14 cellular contexts compared by ENCODE assay signal in the genomic region with DNA sequence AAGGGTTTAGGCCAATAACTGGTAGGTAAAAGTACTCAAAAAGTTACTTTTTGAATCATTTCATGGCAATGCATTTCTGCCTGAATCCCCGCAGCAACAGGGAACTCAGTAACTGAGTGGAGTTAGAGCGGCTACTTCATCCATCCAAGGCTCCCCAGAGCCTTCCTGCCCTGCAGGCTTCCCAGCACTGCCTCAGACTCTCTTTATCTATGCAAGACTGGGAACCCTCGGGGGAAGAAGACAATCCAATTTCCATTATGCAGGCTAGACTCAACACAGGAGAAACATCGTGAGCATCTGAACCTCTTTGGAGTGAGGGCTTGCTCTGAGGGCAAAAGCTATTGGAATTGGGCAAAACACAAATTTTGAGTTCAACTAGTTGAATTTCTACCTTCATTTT. TPM values are rescaled to one million over a fixed set of nuclear protein-coding genes. Genes with fewer than 3 reads are reported as not detected.
DNase-seq lines count a peak whose midpoint lies in the region; ATAC-seq and TF ChIP-seq lines count a peak whose summit lies in the region.
"Had no signal": no experiment of that assay in that cellular context is flagged by ENCODE, and none has a peak within 500 bp of the region (broad histone marks: within the 10 kb centered on the region; RNA-seq: fewer than 3 reads in every experiment).

No MANE protein-coding gene starts in this region.

- no peak overlapping the region for H3K4me3 Mint-ChIP-seq in WTC11
- no peak overlapping the region for H3K4me3 Mint-ChIP-seq in osteocyte (ENCODE audit: unreplicated experiment)
- no peak overlapping the region for H3K4me3 Mint-ChIP-seq in activated T-cell treated with anti-CD3 and anti-CD28 coated beads, Interleukin-2, amount 50 U/mL, for 24 hours
- H3K4me3 Mint-ChIP-seq: CD4-positive, alpha-beta memory T cell had no signal

- H3K9me3 Mint-ChIP-seq in WTC11 (peaks cover 4% of the 10 kb centered on the region; the same call in 1 of the 2 replicates), osteocyte (ENCODE audit: unreplicated experiment) (no peaks in the 10 kb centered on the region)
- no peaks in the 10 kb centered on the region for H3K9me3 Mint-ChIP-seq in activated T-cell treated with anti-CD3 and anti-CD28 coated beads, Interleukin-2, amount 50 U/mL, for 24 hours
- H3K9me3 Mint-ChIP-seq: CD4-positive, alpha-beta memory T cell had no signal

- H3K27me3 Mint-ChIP-seq in WTC11 (ENCODE audit: low read depth) (no peaks in the 10 kb centered on the region), osteocyte (ENCODE audit: unreplicated experiment) (peaks cover 18% of the 10 kb centered on the region)
- H3K27me3 Mint-ChIP-seq in activated T-cell treated with anti-CD3 and anti-CD28 coated beads, Interleukin-2, amount 50 U/mL, for 24 hours: no peaks in the 10 kb centered on the region

- CTCF ChIA-PET in WTC11 (lab: Charles Lee): interaction anchor here (0.8 to 1.7 kb wide), 3 partner anchors 14 to 259 kb away, joined by 3 read pairs; no protein-coding TSS in a partner anchor

- peak; percentile 36; the same call in 1 of the 2 replicates for ATAC-seq in WTC11
- ATAC-seq: A549 had no signal

- H3K4me1 Mint-ChIP-seq in WTC11: peaks cover 11% of the 10 kb centered on the region
- no peaks in the 10 kb centered on the region for H3K4me1 Mint-ChIP-seq in osteocyte (ENCODE audit: unreplicated experiment)
- H3K4me1 Mint-ChIP-seq in activated T-cell treated with anti-CD3 and anti-CD28 coated beads, Interleukin-2, amount 50 U/mL, for 24 hours (ENCODE audit: low read depth): no peaks in the 10 kb centered on the region
- H3K4me1 Mint-ChIP-seq: CD4-positive, alpha-beta memory T cell had no signal

- POLR2A ChIA-PET in WTC11 (lab: Charles Lee): no interaction called here

- H3K27ac Mint-ChIP-seq in WTC11: no peak overlapping the region
- H3K27ac Mint-ChIP-seq in osteocyte (ENCODE audit: unreplicated experiment): no peak overlapping the region
- H3K27ac Mint-ChIP-seq in activated T-cell treated with anti-CD3 and anti-CD28 coated beads, Interleukin-2, amount 50 U/mL, for 24 hours: no peak overlapping the region
- H3K27ac Mint-ChIP-seq: CD4-positive, alpha-beta memory T cell had no signal

- H3K36me3 Mint-ChIP-seq in WTC11 (no peaks in the 10 kb centered on the region), osteocyte (ENCODE audit: unreplicated experiment) (no peaks in the 10 kb centered on the region)
- no peaks in the 10 kb centered on the region for H3K36me3 Mint-ChIP-seq in activated T-cell treated with anti-CD3 and anti-CD28 coated beads, Interleukin-2, amount 50 U/mL, for 24 hours (ENCODE audit: low read depth)
- H3K36me3 Mint-ChIP-seq: CD4-positive, alpha-beta memory T cell had no signal

- no peak for TF ChIP-seq CTCF in WTC11 (IDR thresholded peaks at IDR 0.05)
- no peak for TF ChIP-seq CTCF in osteocyte (IDR thresholded peaks at IDR 0.05)

- DNase-seq in NCI-H82 (lab: John Stamatoyannopoulos, UW) (peak; percentile 10), NCI-H82 treated with DMSO at 0.1 percent for 48 hours (lab: John Stamatoyannopoulos, UW; ENCODE audit: unreplicated experiment) (no peak), WTC11 (ENCODE audit: low spot score) (no peak), osteocyte (ENCODE audit: extremely low spot score, unreplicated experiment) (peak; percentile 6), UCSD-AML1 (lab: John Stamatoyannopoulos, UW; ENCODE audit: unreplicated experiment) (no peak), NCI-H2196 treated with DMSO at 0.1 percent for 48 hours (lab: John Stamatoyannopoulos, UW; ENCODE audit: unreplicated experiment) (no peak)
- no peak for DNase-seq in activated T-cell treated with anti-CD3 and anti-CD28 coated beads, Interleukin-2, amount 50 U/mL, for 24 hours
- DNase-seq: AML-193; CD4-positive, alpha-beta memory T cell; DMS153; DMS79; GF-D8 had no signal

TF ChIP-seq in WTC11, 78 proteins besides CTCF, POLR2A, EP300 and RAD21:
- TF ChIP-seq ELF4 (CRISPR knock-in tag; IDR thresholded peaks at IDR 0.05; ENCODE audit: low read depth): no peak
- TF ChIP-seq, protein P1, sequence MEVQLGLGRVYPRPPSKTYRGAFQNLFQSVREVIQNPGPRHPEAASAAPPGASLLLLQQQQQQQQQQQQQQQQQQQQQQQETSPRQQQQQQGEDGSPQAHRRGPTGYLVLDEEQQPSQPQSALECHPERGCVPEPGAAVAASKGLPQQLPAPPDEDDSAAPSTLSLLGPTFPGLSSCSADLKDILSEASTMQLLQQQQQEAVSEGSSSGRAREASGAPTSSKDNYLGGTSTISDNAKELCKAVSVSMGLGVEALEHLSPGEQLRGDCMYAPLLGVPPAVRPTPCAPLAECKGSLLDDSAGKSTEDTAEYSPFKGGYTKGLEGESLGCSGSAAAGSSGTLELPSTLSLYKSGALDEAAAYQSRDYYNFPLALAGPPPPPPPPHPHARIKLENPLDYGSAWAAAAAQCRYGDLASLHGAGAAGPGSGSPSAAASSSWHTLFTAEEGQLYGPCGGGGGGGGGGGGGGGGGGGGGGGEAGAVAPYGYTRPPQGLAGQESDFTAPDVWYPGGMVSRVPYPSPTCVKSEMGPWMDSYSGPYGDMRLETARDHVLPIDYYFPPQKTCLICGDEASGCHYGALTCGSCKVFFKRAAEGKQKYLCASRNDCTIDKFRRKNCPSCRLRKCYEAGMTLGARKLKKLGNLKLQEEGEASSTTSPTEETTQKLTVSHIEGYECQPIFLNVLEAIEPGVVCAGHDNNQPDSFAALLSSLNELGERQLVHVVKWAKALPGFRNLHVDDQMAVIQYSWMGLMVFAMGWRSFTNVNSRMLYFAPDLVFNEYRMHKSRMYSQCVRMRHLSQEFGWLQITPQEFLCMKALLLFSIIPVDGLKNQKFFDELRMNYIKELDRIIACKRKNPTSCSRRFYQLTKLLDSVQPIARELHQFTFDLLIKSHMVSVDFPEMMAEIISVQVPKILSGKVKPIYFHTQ (CRISPR knock-in tag; IDR thresholded peaks at IDR 0.05): no peak
- TF ChIP-seq, protein P2, sequence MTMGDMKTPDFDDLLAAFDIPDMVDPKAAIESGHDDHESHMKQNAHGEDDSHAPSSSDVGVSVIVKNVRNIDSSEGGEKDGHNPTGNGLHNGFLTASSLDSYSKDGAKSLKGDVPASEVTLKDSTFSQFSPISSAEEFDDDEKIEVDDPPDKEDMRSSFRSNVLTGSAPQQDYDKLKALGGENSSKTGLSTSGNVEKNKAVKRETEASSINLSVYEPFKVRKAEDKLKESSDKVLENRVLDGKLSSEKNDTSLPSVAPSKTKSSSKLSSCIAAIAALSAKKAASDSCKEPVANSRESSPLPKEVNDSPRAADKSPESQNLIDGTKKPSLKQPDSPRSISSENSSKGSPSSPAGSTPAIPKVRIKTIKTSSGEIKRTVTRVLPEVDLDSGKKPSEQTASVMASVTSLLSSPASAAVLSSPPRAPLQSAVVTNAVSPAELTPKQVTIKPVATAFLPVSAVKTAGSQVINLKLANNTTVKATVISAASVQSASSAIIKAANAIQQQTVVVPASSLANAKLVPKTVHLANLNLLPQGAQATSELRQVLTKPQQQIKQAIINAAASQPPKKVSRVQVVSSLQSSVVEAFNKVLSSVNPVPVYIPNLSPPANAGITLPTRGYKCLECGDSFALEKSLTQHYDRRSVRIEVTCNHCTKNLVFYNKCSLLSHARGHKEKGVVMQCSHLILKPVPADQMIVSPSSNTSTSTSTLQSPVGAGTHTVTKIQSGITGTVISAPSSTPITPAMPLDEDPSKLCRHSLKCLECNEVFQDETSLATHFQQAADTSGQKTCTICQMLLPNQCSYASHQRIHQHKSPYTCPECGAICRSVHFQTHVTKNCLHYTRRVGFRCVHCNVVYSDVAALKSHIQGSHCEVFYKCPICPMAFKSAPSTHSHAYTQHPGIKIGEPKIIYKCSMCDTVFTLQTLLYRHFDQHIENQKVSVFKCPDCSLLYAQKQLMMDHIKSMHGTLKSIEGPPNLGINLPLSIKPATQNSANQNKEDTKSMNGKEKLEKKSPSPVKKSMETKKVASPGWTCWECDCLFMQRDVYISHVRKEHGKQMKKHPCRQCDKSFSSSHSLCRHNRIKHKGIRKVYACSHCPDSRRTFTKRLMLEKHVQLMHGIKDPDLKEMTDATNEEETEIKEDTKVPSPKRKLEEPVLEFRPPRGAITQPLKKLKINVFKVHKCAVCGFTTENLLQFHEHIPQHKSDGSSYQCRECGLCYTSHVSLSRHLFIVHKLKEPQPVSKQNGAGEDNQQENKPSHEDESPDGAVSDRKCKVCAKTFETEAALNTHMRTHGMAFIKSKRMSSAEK (CRISPR knock-in tag; IDR thresholded peaks at IDR 0.05; ENCODE audit: borderline replicate concordance): no peak
- TF ChIP-seq, protein P3, sequence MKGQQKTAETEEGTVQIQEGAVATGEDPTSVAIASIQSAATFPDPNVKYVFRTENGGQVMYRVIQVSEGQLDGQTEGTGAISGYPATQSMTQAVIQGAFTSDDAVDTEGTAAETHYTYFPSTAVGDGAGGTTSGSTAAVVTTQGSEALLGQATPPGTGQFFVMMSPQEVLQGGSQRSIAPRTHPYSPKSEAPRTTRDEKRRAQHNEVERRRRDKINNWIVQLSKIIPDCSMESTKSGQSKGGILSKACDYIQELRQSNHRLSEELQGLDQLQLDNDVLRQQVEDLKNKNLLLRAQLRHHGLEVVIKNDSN (CRISPR knock-in tag; IDR thresholded peaks at IDR 0.05): no peak
- TF ChIP-seq RELA (CRISPR knock-in tag; IDR thresholded peaks at IDR 0.05; ENCODE audit: borderline replicate concordance): no peak
- no peak for TF ChIP-seq FOXJ3 (CRISPR knock-in tag; IDR thresholded peaks at IDR 0.05; ENCODE audit: borderline replicate concordance)
- TF ChIP-seq NR1H2 (CRISPR knock-in tag; IDR thresholded peaks at IDR 0.05): no peak
- no peak for TF ChIP-seq HMGA2 (CRISPR knock-in tag; IDR thresholded peaks at IDR 0.05)

RNA-seq across cellular contexts. Expression of a gene that starts 23.1 kb away (rescaled TPM):
- total RNA-seq in WTC11 (2021): 0.63 to 1.4 TPM (median 0.89 TPM) in 3 replicates
- 0.31 and 0.40 TPM in 2 replicates for total RNA-seq in osteocyte
- total RNA-seq: HT-29 had no signal

RNA-seq across cellular contexts. Expression of a gene that starts 23.6 kb away (rescaled TPM):
- total RNA-seq in WTC11 (2021): 35.1 to 40.2 TPM (median 36.8 TPM) in 3 replicates
- 41.7 TPM in 2 replicates for total RNA-seq in osteocyte

RNA-seq across cellular contexts. Expression of a gene that starts 30.4 kb away (rescaled TPM):
- total RNA-seq in WTC11 (2021): 0.71 to 2.1 TPM (median 0.92 TPM) in 3 replicates
- 3.3 and 4.1 TPM in 2 replicates for total RNA-seq in osteocyte

RNA-seq across cellular contexts. Expression of a gene that starts 52.1 kb away (rescaled TPM):
- total RNA-seq in WTC11 (2021) (8.3 to 17.3 TPM (median 15.9 TPM) in 3 replicates), osteocyte (not detected in 2 replicates)

Comparison
In these comparisons a context has a peak if more than half of its experiments do, and no peak if none do; other contexts are left out.
1. DNase-seq: peak in NCI-H82 (single experiment) and osteocyte (single experiment); none in NCI-H82 treated with DMSO at 0.1 percent for 48 hours (single experiment), WTC11 (single experiment), activated T-cell treated with anti-CD3 and anti-CD28 coated beads, Interleukin-2, amount 50 U/mL, for 24 hours (single experiment), UCSD-AML1 (single experiment) and NCI-H2196 treated with DMSO at 0.1 percent for 48 hours (single experiment).